19 cellular contexts compared by ENCODE assay signal in genomic region chr19:38722947-38723605, GRCh38. TPM values are rescaled to one million over a fixed set of nuclear protein-coding genes. Genes with fewer than 3 reads are reported as not detected.
A peak's percentile ranks its signal among the peaks of the same experiment; 100 is the strongest.
DNase-seq lines count a peak whose midpoint lies in the region; ATAC-seq, FAIRE-seq and TF ChIP-seq lines count a peak whose summit lies in the region.
"Had no signal": no experiment of that assay in that cellular context is flagged by ENCODE, and none has a peak within 500 bp of the region (broad histone marks: within the 10 kb centered on the region; RNA-seq: fewer than 3 reads in every experiment).

No MANE protein-coding gene starts in this region.

- ATAC-seq in K562 (no peak), right lobe of liver (no peak), GM19467 (IDR thresholded peaks at IDR 0.05; ENCODE audit: unreplicated experiment) (no peak)

- POLR2A ChIA-PET in K562 (lab: Yijun Ruan, JAX), result interaction anchor here (0.6 to 2.2 kb wide), 6 partner anchors 10 to 125 kb away, joined by 3 to 8 read pairs (median 4); no protein-coding TSS in a partner anchor

- no peaks in the 10 kb centered on the region for H3K79me2 ChIP-seq in K562 (ENCODE audit: control insufficient read depth, insufficient read depth, low read length)

- no peak for TF ChIP-seq CTCF in K562 (IDR thresholded peaks at IDR 0.05 in 2 of 3, conservative IDR thresholded peaks at IDR 0.05 in 1 of 3; ENCODE audit: insufficient read depth in 2 of 3, low read depth in 1 of 3, low read length in 3 of 3)
- TF ChIP-seq CTCF in right lobe of liver (IDR thresholded peaks at IDR 0.05), result no peak
- no peak for TF ChIP-seq CTCF in spleen (IDR thresholded peaks at IDR 0.05 in 8 of 11, conservative IDR thresholded peaks at IDR 0.05 in 3 of 11)

- TF ChIP-seq POLR2A in K562 (conservative IDR thresholded peaks at IDR 0.05) (no peak), right lobe of liver (IDR thresholded peaks at IDR 0.05) (no peak), spleen (IDR thresholded peaks at IDR 0.05) (no peak)

- H3K4me2 ChIP-seq in BLaER1 (peak overlapping the region; percentile 73; the same call in 1 of the 2 replicates), K562 (ENCODE audit: insufficient read depth, low read length) (no peak overlapping the region)

- H3K9me3 ChIP-seq in BLaER1 (no peaks in the 10 kb centered on the region), K562 (replicated peaks; ENCODE audit: control insufficient read depth, insufficient read depth, low read depth, low read length) (no peaks in the 10 kb centered on the region), right lobe of liver (no peaks in the 10 kb centered on the region), spleen (no peaks in the 10 kb centered on the region)

- TF ChIP-seq EP300 in K562 (IDR thresholded peaks at IDR 0.05; ENCODE audit: low read length), result no peak

- DNase-seq in K562 (ENCODE audit: extremely low read depth in 1 of 4, low spot score in 3 of 4), result no peak
- no peak for DNase-seq in right lobe of liver
- no peak for DNase-seq in spleen
- no peak for DNase-seq in CD1c-positive myeloid dendritic cell (ENCODE audit: extremely low spot score)
- no peak for DNase-seq in SHP77 treated with DMSO at 0.1 percent for 48 hours (lab: John Stamatoyannopoulos, UW)
- DNase-seq in GM19239 (ENCODE audit: insufficient read length, low spot score), result no peak
- DNase-seq: activated CD4-positive, alpha-beta T cell treated with anti-CD3 and anti-CD28 coated beads for 4 hours; activated naive CD4-positive, alpha-beta T cell treated with anti-CD3 and anti-CD28 coated beads, Interleukin-2, amount 50 U/mL, for 16 hours; COR-L47; NCI-H146; NCI-H226; stimulated activated CD4-positive, alpha-beta T cell treated with anti-CD3 and anti-CD28 coated beads, Interleukin-1b, Interleukin-23, amount 100 ng/mL, for 48 hours; T1000 had no signal

- no peak overlapping the region for H2AFZ ChIP-seq in K562 (ENCODE audit: low read depth, low read length)

- H4K20me1 ChIP-seq in BLaER1 (no peaks in the 10 kb centered on the region), K562 (replicated peaks; ENCODE audit: control insufficient read depth, insufficient read depth, low read length) (peaks cover 4% of the 10 kb centered on the region; the same call in 1 of the 2 replicates)

- BruUV-seq in K562 (replicated peaks; lab: Mats Ljungman, UMichigan), result no TSS peak

- H3K4me3 ChIP-seq in BLaER1 (no peak overlapping the region), K562 (no peak overlapping the region), right lobe of liver (no peak overlapping the region), spleen (no peak overlapping the region)

- no peaks in the 10 kb centered on the region for H3K9me1 ChIP-seq in K562 (ENCODE audit: control insufficient read depth, insufficient read depth, low read length)

- FAIRE-seq in K562 (lab: Jason Lieb, UNC) (no peak), GM19239 (lab: Jason Lieb, UNC) (no peak)
- FAIRE-seq: endothelial cell of umbilical vein had no signal

- H3K27ac ChIP-seq in BLaER1 (peak overlapping the region; percentile 62), K562 (ENCODE audit: extremely low read depth, low read depth, low read length) (no peak overlapping the region), right lobe of liver (peak overlapping the region in 2 of 3 donors; percentile 22 to 33), spleen (peak overlapping the region; percentile 48 to 88 (median 76))

- TF ChIP-seq RAD21 in K562 (CRISPR knock-in tag; conservative IDR thresholded peaks at IDR 0.05 in 1 of 2, IDR thresholded peaks at IDR 0.05 in 1 of 2), result no peak

- WGBS in K562 (ENCODE audit: insufficient coverage, low coverage, missing lambda C conversion rate), result 90% methylated on average over 9 of the region's 10 CpGs
- WGBS in right lobe of liver (ENCODE audit: insufficient coverage, low coverage, low lambda C conversion rate, missing lambda C conversion rate), result 67% methylated on average over 3 of the region's 10 CpGs
- WGBS in spleen, 5 donors, result 80 to 91% (median 89%) methylated on average over 9 to 10 of the region's 10 CpGs

- intact Hi-C loops in K562 (cut with micrococcal nuclease) (no loop called here), right lobe of liver (cut with DNase I) (loop anchor here in 1 of 2 donors (10.0 kb wide), 1 partner anchor 92 kb away; the partner anchor contains the start of gene LGALS4), spleen (cut with DNase I; ENCODE audit: low total_unique reads) (no loop called here)

- peaks cover 42% of the 10 kb centered on the region for H3K4me1 ChIP-seq in BLaER1
- H3K4me1 ChIP-seq in K562 (replicated peaks in 1 of 2; ENCODE audit: control insufficient read depth in 2 of 2, insufficient read depth in 2 of 2, low read length in 2 of 2), result peaks cover 5 to 55% of the 10 kb centered on the region in 2 experiments; a peak in 4 of 5 replicates
- H3K4me1 ChIP-seq in right lobe of liver, result peaks cover 0 to 10% (median 0%) of the 10 kb centered on the region in 4 donors
- H3K4me1 ChIP-seq in spleen, result peaks cover 35 to 100% (median 67%) of the 10 kb centered on the region in 6 donors

- H3K9ac ChIP-seq in BLaER1 (peak overlapping the region; percentile 70; the same call in 1 of the 2 replicates), K562 (ENCODE audit: insufficient read depth in 1 of 2, low read depth in 2 of 2, low read length in 2 of 2) (0 out of 4 replicates have a peak overlapping the region, but pooled peaks of 1 of the 2 experiments have one; percentile 17)

- in situ Hi-C loops in K562 (cut with MboI), result no loop called here

- CTCF ChIA-PET in K562 (lab: Yijun Ruan, JAX; ENCODE audit: low intra/inter-chr PET ratio), result no interaction called here

- H3K36me3 ChIP-seq in BLaER1, result peaks cover 100% of the 10 kb centered on the region
- peaks cover 98% of the 10 kb centered on the region; the same call in 2 of the 3 replicates for H3K36me3 ChIP-seq in K562 (ENCODE audit: control insufficient read depth, insufficient read depth, low read length)
- peaks cover 0 to 77% (median 53%) of the 10 kb centered on the region in 4 donors for H3K36me3 ChIP-seq in right lobe of liver
- peaks cover 3 to 100% (median 99%) of the 10 kb centered on the region in 6 donors for H3K36me3 ChIP-seq in spleen

- H3K27me3 ChIP-seq in BLaER1 (no peaks in the 10 kb centered on the region), K562 (ENCODE audit: control insufficient read depth in 2 of 2, insufficient read depth in 2 of 2, low read length in 2 of 2) (no peaks in the 10 kb centered on the region), right lobe of liver (no peaks in the 10 kb centered on the region), spleen (replicated peaks in 1 of 7) (no peaks in the 10 kb centered on the region)

TF ChIP-seq in K562, 482 proteins besides CTCF, POLR2A, EP300 and RAD21 (continues in another document):
- TF ChIP-seq POLR2AphosphoS2 (IDR thresholded peaks at IDR 0.05; ENCODE audit: low read length) (no peak), NFXL1 (CRISPR knock-in tag; IDR thresholded peaks at IDR 0.05) (no peak), TAF1 (IDR thresholded peaks at IDR 0.05; ENCODE audit: control insufficient read depth, extremely low read depth, insufficient read depth, low read length, severe bottlenecking) (no peak), BCOR (IDR thresholded peaks at IDR 0.05) (peak; percentile 84), ZNF507 (tag; conservative IDR thresholded peaks at IDR 0.05) (no peak), PHF20 (IDR thresholded peaks at IDR 0.05; ENCODE audit: partially characterized antibody) (no peak)

RNA-seq across cellular contexts. Expression of gene CAPN12, which starts 21.2 kb away (rescaled TPM):
- total RNA-seq in K562 (2011; cell fraction: chromatin; rRNA removed; ENCODE audit: low replicate concordance), result 21.8 and 34.6 TPM in 2 replicates
- total RNA-seq in K562 (2011; cell fraction: nucleolus; rRNA removed), result 22.1 and 24.8 TPM in 2 replicates
- 16.0 and 28.2 TPM in 2 replicates for total RNA-seq in K562 (2011; cell fraction: nucleoplasm; rRNA removed)
- total RNA-seq in K562 (2014; rRNA removed), result 1.6 and 3.1 TPM in 2 replicates
- 0.89 and 1.2 TPM in 2 replicates for total RNA-seq in K562 (2014; rRNA removed; fragmentation: Illumina TruSeq; extraction: Trizol)
- total RNA-seq in K562 (2015; rRNA removed; fragmentation: Illumina TruSeq; extraction: Trizol), result 0.83 and 0.87 TPM in 2 replicates
- 3.7 and 4.8 TPM in 2 replicates for total RNA-seq in K562 (2021)
- 6.8 and 14.8 TPM in 2 replicates for polyA plus RNA-seq in K562 (2011; rRNA removed)
- 11.9 and 13.7 TPM in 2 replicates for polyA plus RNA-seq in K562 (2011; cell fraction: cytosol; rRNA removed)
- polyA plus RNA-seq in K562 (2011; cell fraction: nucleus; rRNA removed), result 61.9 and 73.0 TPM in 2 replicates
- polyA plus RNA-seq in K562 (2012), result 2.9 and 8.2 TPM in 2 replicates
- polyA plus RNA-seq in K562 (2014; fragmentation: Illumina TruSeq; extraction: Trizol), result 3.4 and 4.7 TPM in 2 replicates
- polyA plus RNA-seq in K562 (2014; fragmentation: Nextera tagmentation; extraction: Ambion mirVana), result 1 to 10 TPM in 1 of 2 experiments, under 1 TPM in 1; 0.84 to 1.0 TPM
- polyA plus RNA-seq in K562 (2014; rRNA removed), result 5.6 and 7.0 TPM in 2 replicates
- polyA minus RNA-seq in K562 (2011; rRNA and poly(A)+ RNA removed), result 1.2 and 1.3 TPM in 2 replicates
- 2.8 and 4.4 TPM in 2 replicates for polyA minus RNA-seq in K562 (2011; cell fraction: cytosol; rRNA and poly(A)+ RNA removed)
- 5.1 and 7.3 TPM in 2 replicates for polyA minus RNA-seq in K562 (2011; cell fraction: nucleus; rRNA and poly(A)+ RNA removed)
- total RNA-seq in right lobe of liver, result 10 to 100 TPM in 3 of 6 experiments, 1 to 10 TPM in 3; 2.2 to 45.3 (median 16.3) TPM
- total RNA-seq in spleen, result 10 to 100 TPM in 5 of 7 donors, 1 to 10 TPM in 2; 9.0 to 25.6 (median 12.6) TPM
- polyA plus RNA-seq in spleen, result 10 to 100 TPM; 15.2 to 33.3 (median 29.1) TPM
- total RNA-seq: endothelial cell of umbilical vein, myocyte, SK-MEL-5 had no signal

RNA-seq across cellular contexts. Expression of gene LGALS7, which starts 50.2 kb away (rescaled TPM):
- not detected in 2 replicates for total RNA-seq in K562 (2011; cell fraction: chromatin; rRNA removed; ENCODE audit: low replicate concordance)
- total RNA-seq in K562 (2011; cell fraction: nucleolus; rRNA removed), result not detected in 2 replicates
- total RNA-seq in K562 (2011; cell fraction: nucleoplasm; rRNA removed), result not detected in 2 replicates
- total RNA-seq in K562 (2014; rRNA removed), result not detected in 2 replicates
- total RNA-seq in K562 (2014; rRNA removed; fragmentation: Illumina TruSeq; extraction: Trizol), result not detected in 2 replicates
- total RNA-seq in K562 (2015; rRNA removed; fragmentation: Illumina TruSeq; extraction: Trizol), result not detected in 2 replicates
- total RNA-seq in K562 (2021), result not detected in 2 replicates
- not detected in 2 replicates for polyA plus RNA-seq in K562 (2011; rRNA removed)
- not detected in 2 replicates for polyA plus RNA-seq in K562 (2011; cell fraction: cytosol; rRNA removed)
- polyA plus RNA-seq in K562 (2011; cell fraction: nucleus; rRNA removed), result not detected in 2 replicates
- not detected in 2 replicates for polyA plus RNA-seq in K562 (2012)
- not detected in 2 replicates for polyA plus RNA-seq in K562 (2014; fragmentation: Illumina TruSeq; extraction: Trizol)
- polyA plus RNA-seq in K562 (2014; fragmentation: Nextera tagmentation; extraction: Ambion mirVana), result not detected
- not detected in 2 replicates for polyA plus RNA-seq in K562 (2014; rRNA removed)
- not detected in 2 replicates for polyA minus RNA-seq in K562 (2011; rRNA and poly(A)+ RNA removed)
- polyA minus RNA-seq in K562 (2011; cell fraction: cytosol; rRNA and poly(A)+ RNA removed), result not detected in 2 replicates
- not detected in 2 replicates for polyA minus RNA-seq in K562 (2011; cell fraction: nucleus; rRNA and poly(A)+ RNA removed)
- not detected for total RNA-seq in right lobe of liver
- total RNA-seq in spleen, result 1 to 10 TPM in 1 of 7 donors, not detected in 6; 4.4 TPM
- 1 to 10 TPM in 2 of 3 donors, under 1 TPM in 1; 0.52 to 7.4 (median 5.1) TPM for polyA plus RNA-seq in spleen
- total RNA-seq: endothelial cell of umbilical vein, kidney epithelial cell, myocyte, SK-MEL-5 had no signal
- polyA plus RNA-seq: endothelial cell of umbilical vein had no signal
